Comparison of ENCODE assay signal across 8 cellular contexts in genomic region chr2:174492963-174493431, GRCh38. TPM values are rescaled to one million over a fixed set of nuclear protein-coding genes. Genes with fewer than 3 reads are reported as not detected.
DNase-seq lines count a peak whose midpoint lies in the region; ATAC-seq and TF ChIP-seq lines count a peak whose summit lies in the region.

No MANE protein-coding gene starts in this region.

- no peaks in the 10 kb centered on the region for H3K36me3 ChIP-seq in CD8-positive, alpha-beta memory T cell (ENCODE audit: insufficient read depth, low read length)
- H3K36me3 ChIP-seq in KMS-11 (ENCODE audit: insufficient read depth) (no peaks in the 10 kb centered on the region), osteoblast (ENCODE audit: insufficient read depth, low read length) (no peaks in the 10 kb centered on the region)

- H2AFZ ChIP-seq in KMS-11 (ENCODE audit: low read depth) (peak overlapping the region; percentile 12), osteoblast (ENCODE audit: low read length) (peak overlapping the region; percentile 66)

- H3K9me3 ChIP-seq in CD8-positive, alpha-beta memory T cell (ENCODE audit: low read length): no peaks in the 10 kb centered on the region
- H3K9me3 ChIP-seq in osteoblast (ENCODE audit: low read depth, low read length): no peaks in the 10 kb centered on the region

- no peaks in the 10 kb centered on the region for H3K27me3 Mint-ChIP-seq in CD8-positive, alpha-beta memory T cell

- POLR2A ChIA-PET in CD8-positive, alpha-beta memory T cell (lab: Charles Lee): interaction anchor here (0.6 to 2.2 kb wide), 16 partner anchors 9 to 191 kb away, joined by 3 to 13 read pairs (median 5); partner anchors contain the start of gene WIPF1

- H3K36me3 Mint-ChIP-seq in CD8-positive, alpha-beta memory T cell: no peaks in the 10 kb centered on the region

- H3K9me3 Mint-ChIP-seq in CD8-positive, alpha-beta memory T cell: no peaks in the 10 kb centered on the region

- H3K27ac ChIP-seq in CD8-positive, alpha-beta memory T cell (ENCODE audit: low read depth, low read length): peak overlapping the region; percentile 70
- peak overlapping the region; percentile 72 for H3K27ac ChIP-seq in KMS-11
- no peak overlapping the region for H3K27ac ChIP-seq in osteoblast (ENCODE audit: low read depth, low read length)

- peaks cover 78% of the 10 kb centered on the region for H3K4me1 ChIP-seq in CD8-positive, alpha-beta memory T cell (ENCODE audit: insufficient read depth, low read length)
- H3K4me1 ChIP-seq in KMS-11 (ENCODE audit: low read depth, poor library complexity, severe bottlenecking) (peaks cover 80% of the 10 kb centered on the region), osteoblast (ENCODE audit: insufficient read depth, low read length) (no peaks in the 10 kb centered on the region)

- peaks cover 75 to 86% (median 84%) of the 10 kb centered on the region in 3 donors for H3K4me1 Mint-ChIP-seq in CD8-positive, alpha-beta memory T cell

- CTCF ChIA-PET in CD8-positive, alpha-beta memory T cell (lab: Charles Lee): interaction anchor here (1.0 to 2.5 kb wide), 11 partner anchors 9 to 194 kb away, joined by 3 to 13 read pairs (median 4); partner anchors contain the start of gene WIPF1

- H3K4me3 ChIP-seq in CD8-positive, alpha-beta memory T cell (ENCODE audit: low read length): peak overlapping the region; percentile 60
- H3K4me3 ChIP-seq in KMS-11 (IDR thresholded peaks at IDR 0.05; ENCODE audit: insufficient read depth, low read depth, low read length) (no peak overlapping the region), osteoblast (ENCODE audit: insufficient read depth, low read length) (no peak overlapping the region)

- ATAC-seq in GM21526 (IDR thresholded peaks at IDR 0.05; ENCODE audit: low FRiP score, unreplicated experiment): peak; percentile 92

- H4K20me1 ChIP-seq in KMS-11 (ENCODE audit: insufficient read depth) (no peaks in the 10 kb centered on the region), osteoblast (ENCODE audit: insufficient read depth, low read length) (no peaks in the 10 kb centered on the region)

- H3K79me2 ChIP-seq in KMS-11 (ENCODE audit: insufficient read depth, low read depth): no peaks in the 10 kb centered on the region
- H3K79me2 ChIP-seq in osteoblast (ENCODE audit: insufficient read depth, low read length): no peaks in the 10 kb centered on the region

- peak overlapping the region; percentile 87 to 99 (median 97) for H3K27ac Mint-ChIP-seq in CD8-positive, alpha-beta memory T cell

- H3K9ac ChIP-seq in KMS-11: peak overlapping the region; percentile 31; the same call in 1 of the 2 replicates

- H3K4me3 Mint-ChIP-seq in CD8-positive, alpha-beta memory T cell: peak overlapping the region; percentile 84 to 93 (median 91)

- peak overlapping the region; percentile 74 for H3K4me2 ChIP-seq in KMS-11
- H3K4me2 ChIP-seq in osteoblast (ENCODE audit: insufficient read depth, low read length): peak overlapping the region; percentile 41

- peak; percentile 43 to 87 (median 83) for DNase-seq in CD8-positive, alpha-beta memory T cell
- DNase-seq in activated T-cell treated with anti-CD3 and anti-CD28 coated beads, Interleukin-2, amount 50 U/mL, for 48 hours: peak; percentile 53 to 57
- no peak for DNase-seq in osteoblast (ENCODE audit: insufficient read length, low spot score, missing footprints)
- no peak for DNase-seq in NCI-H146 treated with DMSO at 0.1 percent for 48 hours (lab: John Stamatoyannopoulos, UW; ENCODE audit: unreplicated experiment)
- DNase-seq in COR-L47 (lab: John Stamatoyannopoulos, UW): no peak
- no peak for DNase-seq in A172 (ENCODE audit: low spot score)

- H3K27me3 ChIP-seq in CD8-positive, alpha-beta memory T cell (ENCODE audit: insufficient read depth, low read length, poor library complexity, severe bottlenecking): no peaks in the 10 kb centered on the region
- H3K27me3 ChIP-seq in KMS-11 (ENCODE audit: insufficient read depth, low read depth): no peaks in the 10 kb centered on the region
- peaks cover 3% of the 10 kb centered on the region for H3K27me3 ChIP-seq in osteoblast (ENCODE audit: insufficient read depth, low read length)

- TF ChIP-seq CTCF in KMS-11 (conservative IDR thresholded peaks at IDR 0.05; ENCODE audit: low read depth, low read length) (no peak), osteoblast (IDR thresholded peaks at IDR 0.05; ENCODE audit: extremely low read depth, low read depth, low read length) (no peak)

RNA-seq across cellular contexts. Expression of gene GPR155, which starts 6.2 kb away (rescaled TPM):
- 1 to 10 TPM; 4.5 to 6.2 TPM for total RNA-seq in CD8-positive, alpha-beta memory T cell
- polyA plus RNA-seq in CD8-positive, alpha-beta memory T cell: 12.6 TPM
- 3.5 and 4.3 TPM in 2 replicates for total RNA-seq in osteoblast
- 0.90 and 2.4 TPM in 2 replicates for total RNA-seq in A172 (2014; rRNA removed; shearing (Covaris generic))

Comparison
In these comparisons a context has a peak if more than half of its experiments do, and no peak if none do; other contexts are left out.
1. DNase-seq: peak in CD8-positive, alpha-beta memory T cell (5 of 5) and activated T-cell treated with anti-CD3 and anti-CD28 coated beads, Interleukin-2, amount 50 U/mL, for 48 hours (2 of 2); none in osteoblast (single experiment), NCI-H146 treated with DMSO at 0.1 percent for 48 hours (single experiment), COR-L47 (single experiment) and A172 (single experiment).